15 cellular contexts compared by ENCODE assay signal in genomic region chr3:98801042-98801747, GRCh38. TPM values are rescaled to one million over a fixed set of nuclear protein-coding genes. Genes with fewer than 3 reads are reported as not detected.
A peak's percentile ranks its signal among the peaks of the same experiment; 100 is the strongest.
DNase-seq lines count a peak whose midpoint lies in the region; ATAC-seq and TF ChIP-seq lines count a peak whose summit lies in the region.
"Had no signal": no experiment of that assay in that cellular context is flagged by ENCODE, and none has a peak within 500 bp of the region (broad histone marks: within the 10 kb centered on the region; RNA-seq: fewer than 3 reads in every experiment).

No MANE protein-coding gene starts in this region.

- H3K4me3 Mint-ChIP-seq in MCF 10A (ENCODE audit: unreplicated experiment) = no peak overlapping the region
- no peak overlapping the region for H3K4me3 Mint-ChIP-seq in progenitor cell of endocrine pancreas (ENCODE audit: low read depth)
- H3K4me3 Mint-ChIP-seq: activated CD4-positive, alpha-beta T cell treated with anti-CD3 and anti-CD28 coated beads for 36 hours had no signal

- H3K27ac ChIP-seq in breast epithelium = no peak overlapping the region
- H3K27ac ChIP-seq in OCI-LY7 (ENCODE audit: low read depth, low read length, poor library complexity, severe bottlenecking) = no peak overlapping the region
- H3K27ac ChIP-seq in substantia nigra (ENCODE audit: low read depth, low read length, poor library complexity, severe bottlenecking) = no peak overlapping the region
- H3K27ac ChIP-seq: RWPE1 had no signal

- H3K9me3 Mint-ChIP-seq in MCF 10A (ENCODE audit: unreplicated experiment) (peaks cover 6% of the 10 kb centered on the region), progenitor cell of endocrine pancreas (ENCODE audit: low read depth) (no peaks in the 10 kb centered on the region)
- H3K9me3 Mint-ChIP-seq: activated naive CD4-positive, alpha-beta T cell treated with anti-CD3 and anti-CD28 coated beads, Interleukin-2, amount 50 U/mL, for 72 hours had no signal

- intact Hi-C loops in MCF 10A (cut with micrococcal nuclease) (no loop called here), breast epithelium (cut with DNase I; ENCODE audit: low total_unique reads) (loop anchor here (5.0 to 10.0 kb wide), 2 partner anchors 46 to 199 kb away; no protein-coding TSS in a partner anchor), OCI-LY7 (cut with micrococcal nuclease; ENCODE audit: unreplicated experiment) (no loop called here)

- BruUV-seq in MCF 10A (replicated peaks; lab: Mats Ljungman, UMichigan) (no TSS peak), OCI-LY7 (replicated peaks; lab: Mats Ljungman, UMichigan) (no TSS peak)

- DNase-seq in MCF 10A (ENCODE audit: unreplicated experiment) (no peak), breast epithelium (ENCODE audit: low spot score in 2 of 2) (no peak), OCI-LY7 (ENCODE audit: low spot score) (no peak), epithelial cell of proximal tubule (ENCODE audit: low read depth) (no peak), progenitor cell of endocrine pancreas (ENCODE audit: low spot score, unreplicated experiment) (no peak), substantia nigra (lab: John Stamatoyannopoulos, UW) (no peak), NCI-H82 (lab: John Stamatoyannopoulos, UW) (no peak)
- DNase-seq: activated CD4-positive, alpha-beta T cell treated with anti-CD3 and anti-CD28 coated beads for 36 hours; activated T-cell treated with anti-CD3 and anti-CD28 coated beads for 4 hours; left cardiac atrium; MG63; T-helper 2 cell had no signal

- H3K4me3 ChIP-seq in breast epithelium = no peak overlapping the region
- no peak overlapping the region for H3K4me3 ChIP-seq in OCI-LY7 (ENCODE audit: low read depth, low read length, poor library complexity, severe bottlenecking)
- no peak overlapping the region for H3K4me3 ChIP-seq in epithelial cell of proximal tubule (ENCODE audit: low read depth, low read length)
- H3K4me3 ChIP-seq: MG63 had no signal

- H2AFZ ChIP-seq in OCI-LY7 (ENCODE audit: low read length) = no peak overlapping the region

- H3K4me1 Mint-ChIP-seq in MCF 10A (ENCODE audit: insufficient read depth, unreplicated experiment) (peaks cover 5% of the 10 kb centered on the region), progenitor cell of endocrine pancreas (ENCODE audit: low read depth) (peaks cover 3% of the 10 kb centered on the region)
- H3K4me1 Mint-ChIP-seq: activated CD4-positive, alpha-beta T cell treated with anti-CD3 and anti-CD28 coated beads for 36 hours had no signal

- H3K27me3 Mint-ChIP-seq in MCF 10A (ENCODE audit: insufficient read depth, unreplicated experiment) = no peaks in the 10 kb centered on the region
- no peaks in the 10 kb centered on the region for H3K27me3 Mint-ChIP-seq in progenitor cell of endocrine pancreas
- H3K27me3 Mint-ChIP-seq: activated CD4-positive, alpha-beta T cell treated with anti-CD3 and anti-CD28 coated beads for 36 hours had no signal

- TF ChIP-seq CTCF in MCF 10A (IDR thresholded peaks at IDR 0.05; ENCODE audit: unreplicated experiment) = peak; percentile 12
- TF ChIP-seq CTCF in breast epithelium (IDR thresholded peaks at IDR 0.05) = no peak
- peak; percentile 39; the same call in 1 of the 2 replicates for TF ChIP-seq CTCF in OCI-LY7 (conservative IDR thresholded peaks at IDR 0.05; ENCODE audit: low read length)
- TF ChIP-seq CTCF in epithelial cell of proximal tubule (conservative IDR thresholded peaks at IDR 0.05; ENCODE audit: low read depth, low read length) = peak; percentile 47
- TF ChIP-seq CTCF in progenitor cell of endocrine pancreas (IDR thresholded peaks at IDR 0.05; ENCODE audit: unreplicated experiment) = peak; percentile 30

- no peaks in the 10 kb centered on the region for H4K20me1 ChIP-seq in OCI-LY7 (ENCODE audit: insufficient read depth, low read length)

- CTCF ChIA-PET in MCF 10A (lab: Yijun Ruan, JAX) (interaction anchor here (0.6 to 1.1 kb wide), 6 partner anchors 16 to 861 kb away, joined by 3 to 5 read pairs (median 3); no protein-coding TSS in a partner anchor), OCI-LY7 (lab: Charles Lee; ENCODE audit: unreplicated experiment) (no interaction called here)

- no peaks in the 10 kb centered on the region for H3K9me3 ChIP-seq in breast epithelium
- H3K9me3 ChIP-seq in OCI-LY7 (ENCODE audit: low read length) = no peaks in the 10 kb centered on the region

- H3K27me3 ChIP-seq in breast epithelium = no peaks in the 10 kb centered on the region
- H3K27me3 ChIP-seq: MG63 had no signal

- H3K79me2 ChIP-seq in OCI-LY7 (ENCODE audit: insufficient read depth, low read depth, low read length) = no peaks in the 10 kb centered on the region

- no peak for ATAC-seq in HG02623 (IDR thresholded peaks at IDR 0.05; ENCODE audit: unreplicated experiment)
- ATAC-seq: activated CD4-positive, alpha-beta T cell treated with anti-CD3 and anti-CD28 coated beads for 36 hours; activated naive CD4-positive, alpha-beta T cell treated with anti-CD3 and anti-CD28 coated beads, Interleukin-2, amount 50 U/mL, for 72 hours had no signal

- POLR2A ChIA-PET in MCF 10A (lab: Yijun Ruan, JAX) (interaction anchor here (0.7 kb wide), 1 partner anchor 537 kb away, joined by 3 read pairs; no protein-coding TSS in a partner anchor), OCI-LY7 (lab: Charles Lee) (no interaction called here)

- H3K4me2 ChIP-seq in OCI-LY7 (ENCODE audit: low read length) = no peak overlapping the region

- TF ChIP-seq POLR2A in breast epithelium (IDR thresholded peaks at IDR 0.05) = no peak

- no peaks in the 10 kb centered on the region for H3K9me2 ChIP-seq in OCI-LY7 (ENCODE audit: insufficient read depth, low read length)

- H3K27ac Mint-ChIP-seq in MCF 10A (ENCODE audit: low read depth, unreplicated experiment) = no peak overlapping the region
- H3K27ac Mint-ChIP-seq in progenitor cell of endocrine pancreas = peak overlapping the region; percentile 54
- H3K27ac Mint-ChIP-seq: activated CD4-positive, alpha-beta T cell treated with anti-CD3 and anti-CD28 coated beads for 36 hours; activated naive CD4-positive, alpha-beta T cell treated with anti-CD3 and anti-CD28 coated beads, Interleukin-2, amount 50 U/mL, for 72 hours had no signal

- no peaks in the 10 kb centered on the region for H3K36me3 ChIP-seq in breast epithelium
- peaks cover 6% of the 10 kb centered on the region; the same call in 1 of the 2 replicates for H3K36me3 ChIP-seq in OCI-LY7 (ENCODE audit: insufficient read depth, low read length)

- H3K36me3 Mint-ChIP-seq in MCF 10A (ENCODE audit: insufficient read depth, unreplicated experiment) = peaks cover 62% of the 10 kb centered on the region
- peaks cover 38% of the 10 kb centered on the region for H3K36me3 Mint-ChIP-seq in progenitor cell of endocrine pancreas (ENCODE audit: insufficient read depth)

- H3K4me1 ChIP-seq in breast epithelium = no peaks in the 10 kb centered on the region
- H3K4me1 ChIP-seq in OCI-LY7 (ENCODE audit: insufficient read depth, low read length, poor library complexity, severe bottlenecking) = no peaks in the 10 kb centered on the region

RNA-seq across cellular contexts. Expression of gene ST3GAL6, which starts 38.1 kb away (rescaled TPM):
- total RNA-seq in MCF 10A (2022) (1.2 and 1.5 TPM in 2 replicates), breast epithelium (10 to 100 TPM; 16.1 to 52.6 (median 22.1) TPM), OCI-LY7 (2022) (0.25 and 1.1 TPM in 2 replicates), epithelial cell of proximal tubule (1.8 and 3.9 TPM in 2 replicates), progenitor cell of endocrine pancreas (46.8 and 49.2 TPM in 2 replicates)
- 3.0 and 4.0 TPM in 2 replicates for total RNA-seq in OCI-LY7 (2014; rRNA removed; shearing (Covaris generic))
- total RNA-seq: activated CD4-positive, alpha-beta T cell treated with anti-CD3 and anti-CD28 coated beads for 36 hours had no signal

Comparison
In these comparisons a context has a peak if more than half of its experiments do, and no peak if none do; other contexts are left out.
1. CTCF ChIP-seq: peak in MCF 10A (single experiment), OCI-LY7 (single experiment), epithelial cell of proximal tubule (single experiment) and progenitor cell of endocrine pancreas (single experiment); none in breast epithelium (0 of 3).